ENCODE assay signal across 9 cellular contexts in genomic region chr2:68387408-68388350, GRCh38. TPM values are rescaled to one million over a fixed set of nuclear protein-coding genes. Genes with fewer than 3 reads are reported as not detected.
DNase-seq lines count a peak whose midpoint lies in the region; ATAC-seq and TF ChIP-seq lines count a peak whose summit lies in the region.
"Had no signal": no experiment of that assay in that cellular context is flagged by ENCODE, and none has a peak within 500 bp of the region (broad histone marks: within the 10 kb centered on the region; RNA-seq: fewer than 3 reads in every experiment).

No MANE protein-coding gene starts in this region.

- H3K4me3 ChIP-seq in prostate gland = no peak overlapping the region
- no peak overlapping the region for H3K4me3 ChIP-seq in A673 (ENCODE audit: low read depth, low read length, poor library complexity, severe bottlenecking)

- intact Hi-C loops in activated CD4-positive, alpha-beta T cell treated with anti-CD3 and anti-CD28 coated beads, Interleukin-2, amount 10 ng/mL, durations not matched to agents 24 days and 14 days (cut with micrococcal nuclease) = loop anchor here (1.0 to 5.0 kb wide), 9 partner anchors 8 to 350 kb away; partner anchors contain the start of genes APLF, FBXO48 and PPP3R1
- intact Hi-C loops in prostate gland (cut with DNase I) = no loop called here
- intact Hi-C loops in A673 (cut with micrococcal nuclease; ENCODE audit: unreplicated experiment) = no loop called here

- H3K27me3 Mint-ChIP-seq in activated CD4-positive, alpha-beta T cell treated with anti-CD3 and anti-CD28 coated beads, Interleukin-2, amount 10 ng/mL, durations not matched to agents 24 days and 14 days = peaks cover 23% of the 10 kb centered on the region
- H3K27me3 Mint-ChIP-seq in stimulated activated naive B cell treated with anti-CD40 and anti-IgM and Interleukin-4, amounts not matched to agents 10 μg/mL and 1 μg/mL and 100 μg/mL, for 72 hours = no peaks in the 10 kb centered on the region

- no peaks in the 10 kb centered on the region for H3K36me3 Mint-ChIP-seq in activated CD4-positive, alpha-beta T cell treated with anti-CD3 and anti-CD28 coated beads, Interleukin-2, amount 10 ng/mL, durations not matched to agents 24 days and 14 days (ENCODE audit: low read depth)
- peaks cover 38 to 70% of the 10 kb centered on the region in 2 donors for H3K36me3 Mint-ChIP-seq in stimulated activated naive B cell treated with anti-CD40 and anti-IgM and Interleukin-4, amounts not matched to agents 10 μg/mL and 1 μg/mL and 100 μg/mL, for 72 hours

- H3K9me3 Mint-ChIP-seq in activated CD4-positive, alpha-beta T cell treated with anti-CD3 and anti-CD28 coated beads, Interleukin-2, amount 10 ng/mL, durations not matched to agents 24 days and 14 days = no peaks in the 10 kb centered on the region
- H3K9me3 Mint-ChIP-seq in stimulated activated naive B cell treated with anti-CD40 and anti-IgM and Interleukin-4, amounts not matched to agents 10 μg/mL and 1 μg/mL and 100 μg/mL, for 72 hours = peaks cover 0 to 6% of the 10 kb centered on the region in 2 donors

- no peak for TF ChIP-seq CTCF in prostate gland (IDR thresholded peaks at IDR 0.05)
- TF ChIP-seq CTCF in A673 (conservative IDR thresholded peaks at IDR 0.05; ENCODE audit: low read depth, low read length) = no peak

- ATAC-seq in HG03039 (IDR thresholded peaks at IDR 0.05; ENCODE audit: unreplicated experiment) = peak; percentile 42
- peak; percentile 65 to 75 for ATAC-seq in stimulated activated naive B cell treated with anti-CD40 and anti-IgM and Interleukin-4, amounts not matched to agents 10 μg/mL and 1 μg/mL and 100 μg/mL, for 72 hours (replicated peaks)

- H3K27ac Mint-ChIP-seq in activated CD4-positive, alpha-beta T cell treated with anti-CD3 and anti-CD28 coated beads, Interleukin-2, amount 10 ng/mL, durations not matched to agents 24 days and 14 days = peak overlapping the region; percentile 90
- H3K27ac Mint-ChIP-seq in stimulated activated naive B cell treated with anti-CD40 and anti-IgM and Interleukin-4, amounts not matched to agents 10 μg/mL and 1 μg/mL and 100 μg/mL, for 72 hours = peak overlapping the region; percentile 90

- no TSS peak for BruUV-seq in A673 (replicated peaks; lab: Mats Ljungman, UMichigan)

- H3K36me3 ChIP-seq in prostate gland (no peaks in the 10 kb centered on the region), A673 (ENCODE audit: insufficient read depth, low read length, poor library complexity, severe bottlenecking) (no peaks in the 10 kb centered on the region)

- TF ChIP-seq POLR2A in prostate gland (IDR thresholded peaks at IDR 0.05) = no peak

- no peaks in the 10 kb centered on the region for H3K4me1 ChIP-seq in prostate gland (replicated peaks)
- peaks cover 13% of the 10 kb centered on the region for H3K4me1 ChIP-seq in A673 (ENCODE audit: insufficient read depth, low read length, poor library complexity, severe bottlenecking)

- peak overlapping the region; percentile 76 for H3K4me3 Mint-ChIP-seq in activated CD4-positive, alpha-beta T cell treated with anti-CD3 and anti-CD28 coated beads, Interleukin-2, amount 10 ng/mL, durations not matched to agents 24 days and 14 days
- H3K4me3 Mint-ChIP-seq in stimulated activated naive B cell treated with anti-CD40 and anti-IgM and Interleukin-4, amounts not matched to agents 10 μg/mL and 1 μg/mL and 100 μg/mL, for 72 hours = peak overlapping the region; percentile 57 to 69

- peak; percentile 75 for DNase-seq in activated CD4-positive, alpha-beta T cell treated with anti-CD3 and anti-CD28 coated beads, Interleukin-2, amount 10 ng/mL, durations not matched to agents 24 days and 14 days
- DNase-seq in activated CD4-positive, alpha-beta T cell treated with anti-CD3 and anti-CD28 coated beads for 4 hours = no peak
- DNase-seq in SKM-1 treated with dmso at 0.1 percent for 144 hours (lab: John Stamatoyannopoulos, UW; ENCODE audit: unreplicated experiment) (peak; percentile 71), putamen (ENCODE audit: low spot score) (no peak), prostate gland (ENCODE audit: low spot score) (no peak), A673 (ENCODE audit: low spot score) (no peak)
- peak; percentile 47 for DNase-seq in stimulated activated naive B cell treated with anti-CD40 and anti-IgM and Interleukin-4, amounts not matched to agents 10 μg/mL and 1 μg/mL and 100 μg/mL, for 72 hours
- DNase-seq: NCI-H2081 had no signal

- H3K9me3 ChIP-seq in prostate gland = no peaks in the 10 kb centered on the region
- H3K9me3 ChIP-seq in A673 (ENCODE audit: low read depth, low read length, poor library complexity, severe bottlenecking) = no peaks in the 10 kb centered on the region

- H3K27me3 ChIP-seq in prostate gland (replicated peaks; ENCODE audit: insufficient read depth) = no peaks in the 10 kb centered on the region
- H3K27me3 ChIP-seq in A673 (replicated peaks; ENCODE audit: insufficient read depth, low read depth, low read length, poor library complexity) = no peaks in the 10 kb centered on the region

- CTCF ChIA-PET in A673 (lab: Charles Lee) = interaction anchor here (0.7 kb wide), 1 partner anchor 328 kb away, joined by 3 read pairs; no protein-coding TSS in a partner anchor

- POLR2A ChIA-PET in A673 (lab: Charles Lee; ENCODE audit: low non-redundant PET) = no interaction called here

- peaks cover 36% of the 10 kb centered on the region for H3K4me1 Mint-ChIP-seq in activated CD4-positive, alpha-beta T cell treated with anti-CD3 and anti-CD28 coated beads, Interleukin-2, amount 10 ng/mL, durations not matched to agents 24 days and 14 days
- peaks cover 65 to 91% of the 10 kb centered on the region in 2 donors for H3K4me1 Mint-ChIP-seq in stimulated activated naive B cell treated with anti-CD40 and anti-IgM and Interleukin-4, amounts not matched to agents 10 μg/mL and 1 μg/mL and 100 μg/mL, for 72 hours

- H3K27ac ChIP-seq in prostate gland = no peak overlapping the region
- no peak overlapping the region for H3K27ac ChIP-seq in A673 (ENCODE audit: low read depth, low read length, poor library complexity, severe bottlenecking)

- 29% methylated on average over 5 of the region's 5 CpGs for WGBS in prostate gland

RNA-seq across cellular contexts. Expression of gene PLEK, which starts 22.6 kb away (rescaled TPM):
- 0.26 and 0.62 TPM in 2 replicates for total RNA-seq in activated CD4-positive, alpha-beta T cell treated with anti-CD3 and anti-CD28 coated beads, Interleukin-2, amount 10 ng/mL, durations not matched to agents 24 days and 14 days
- total RNA-seq in prostate gland (1 to 10 TPM in 1 of 2 donors, under 1 TPM in 1; 0.59 to 2.1 TPM), A673 (2021) (not detected in 2 replicates)

Comparison
In these comparisons a context has a peak if more than half of its experiments do, and no peak if none do; other contexts are left out.
1. DNase-seq: peak in activated CD4-positive, alpha-beta T cell treated with anti-CD3 and anti-CD28 coated beads, Interleukin-2, amount 10 ng/mL, durations not matched to agents 24 days and 14 days (single experiment), SKM-1 treated with dmso at 0.1 percent for 144 hours (single experiment) and stimulated activated naive B cell treated with anti-CD40 and anti-IgM and Interleukin-4, amounts not matched to agents 10 μg/mL and 1 μg/mL and 100 μg/mL, for 72 hours (single experiment); none in activated CD4-positive, alpha-beta T cell treated with anti-CD3 and anti-CD28 coated beads for 4 hours (0 of 2), putamen (single experiment), prostate gland (single experiment) and A673 (single experiment).